33 cellular contexts compared by ENCODE assay signal in the genomic region with DNA sequence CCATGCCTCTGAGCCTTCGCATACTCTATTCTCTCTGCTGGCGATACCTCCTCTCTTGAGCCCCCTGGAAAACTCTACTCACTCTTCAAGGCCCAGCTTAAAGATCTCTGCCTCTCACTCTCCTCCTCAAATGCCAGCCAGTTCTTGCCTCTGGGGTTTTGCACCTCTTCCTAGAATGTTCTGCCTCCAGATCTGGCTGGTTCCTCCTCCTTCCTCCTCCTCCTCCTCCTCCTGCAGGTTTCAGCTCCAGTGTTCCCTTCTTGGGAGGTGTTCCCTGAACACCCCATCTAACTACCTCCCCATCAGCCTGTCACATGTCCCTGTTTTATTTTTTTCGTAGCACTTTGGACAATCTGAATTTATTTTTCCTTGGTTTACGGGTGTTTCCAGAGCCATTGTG.
"Had no signal": no experiment of that assay in that cellular context is flagged by ENCODE, and none has a peak within 500 bp of the region (broad histone marks: within the 10 kb centered on the region; RNA-seq: fewer than 3 reads in every experiment).

No MANE protein-coding gene starts in this region.

- H3K9me3 Mint-ChIP-seq: activated CD4-positive, alpha-beta T cell treated with anti-CD3 and anti-CD28 coated beads, Interleukin-2, amount 10 ng/mL, durations not matched to agents 24 days and 14 days; activated T-helper 1 cell treated with anti-CD3 and anti-CD28 coated beads, Interleukin-12 subunit alpha, Interleukin-12 subunit beta, Interleukin-2, Interleukin-4 antibody, amounts not matched to agents 30 ng/mL and 10 ng/mL and 1 ng/mL, durations not matched to agents 14 hours and 24 hours and 36 hours; activated T-helper 17 cell treated with anti-CD3 and anti-CD28 coated beads, Interleukin-2, amount 50 U/mL, for 72 hours; T-helper 1 cell treated with Interleukin-12 subunit alpha and Interleukin-12 subunit beta and Interleukin-4 antibody, amounts not matched to agents 30 μg/mL and 1 μg/mL, for 36 hours; T-helper 2 cell treated with Interferon-gamma antibody and Interleukin-4, amounts not matched to agents 5 μg/mL and 100 μg/mL, for 36 hours had no signal

- H3K4me3 Mint-ChIP-seq: activated B cell treated with CpG ODN at 0.5 μM for 24 hours; activated CD4-positive, alpha-beta memory T cell treated with anti-CD3 and anti-CD28 coated beads for 36 hours; activated CD4-positive, alpha-beta T cell treated with anti-CD3 and anti-CD28 coated beads, Interleukin-2, amount 10 ng/mL, durations not matched to agents 24 days and 14 days; activated CD8-positive, alpha-beta T cell treated with anti-CD3 and anti-CD28 coated beads for 36 hours; activated naive CD8-positive, alpha-beta T cell treated with anti-CD3 and anti-CD28 coated beads for 36 hours; activated T-cell treated with anti-CD3 and anti-CD28 coated beads, Interleukin-2, amount 50 U/mL, for 4 hours; activated T-cell treated with anti-CD3 and anti-CD28 coated beads, Interleukin-2, amount 50 U/mL, for 72 hours; activated T-helper 1 cell treated with anti-CD3 and anti-CD28 coated beads, Interleukin-12 subunit alpha, Interleukin-12 subunit beta, Interleukin-2, Interleukin-4 antibody, amounts not matched to agents 30 ng/mL and 10 ng/mL and 1 ng/mL, durations not matched to agents 14 hours and 24 hours and 36 hours; activated T-helper 17 cell treated with anti-CD3 and anti-CD28 coated beads, Interleukin-2, amount 50 U/mL, for 72 hours; T-helper 1 cell treated with Interleukin-12 subunit alpha and Interleukin-12 subunit beta and Interleukin-4 antibody, amounts not matched to agents 30 μg/mL and 1 μg/mL, for 36 hours; T-helper 2 cell treated with Interferon-gamma antibody and Interleukin-4, amounts not matched to agents 5 μg/mL and 100 μg/mL, for 36 hours had no signal

- H3K36me3 ChIP-seq: adrenal gland, brain microvascular endothelial cell, breast epithelium had no signal

- H3K27ac ChIP-seq: adrenal gland, body of pancreas, brain microvascular endothelial cell, breast epithelium, VCaP had no signal

- H3K4me3 ChIP-seq: adrenal gland, body of pancreas, breast epithelium had no signal

- H3K9me3 ChIP-seq: adrenal gland had no signal

- H3K27ac Mint-ChIP-seq: activated B cell treated with CpG ODN at 0.5 μM for 24 hours; activated CD4-positive, alpha-beta memory T cell treated with anti-CD3 and anti-CD28 coated beads for 36 hours; activated CD4-positive, alpha-beta T cell treated with anti-CD3 and anti-CD28 coated beads, Interleukin-2, amount 10 ng/mL, durations not matched to agents 24 days and 14 days; activated CD8-positive, alpha-beta T cell treated with anti-CD3 and anti-CD28 coated beads for 36 hours; activated naive CD4-positive, alpha-beta T cell treated with anti-CD3 and anti-CD28 coated beads, Interleukin-2, amount 50 U/mL, for 72 hours; activated naive CD8-positive, alpha-beta T cell treated with anti-CD3 and anti-CD28 coated beads for 36 hours; activated T-cell treated with anti-CD3 and anti-CD28 coated beads, Interleukin-2, amount 50 U/mL, for 72 hours; activated T-helper 1 cell treated with anti-CD3 and anti-CD28 coated beads, Interleukin-12 subunit alpha, Interleukin-12 subunit beta, Interleukin-2, Interleukin-4 antibody, amounts not matched to agents 30 ng/mL and 10 ng/mL and 1 ng/mL, durations not matched to agents 14 hours and 24 hours and 36 hours; activated T-helper 17 cell treated with anti-CD3 and anti-CD28 coated beads, Interleukin-2, amount 50 U/mL, for 72 hours; T-helper 1 cell treated with Interleukin-12 subunit alpha and Interleukin-12 subunit beta and Interleukin-4 antibody, amounts not matched to agents 30 μg/mL and 1 μg/mL, for 36 hours; T-helper 2 cell treated with Interferon-gamma antibody and Interleukin-4, amounts not matched to agents 5 μg/mL and 100 μg/mL, for 36 hours had no signal

- H3K27me3 Mint-ChIP-seq: activated CD8-positive, alpha-beta T cell treated with anti-CD3 and anti-CD28 coated beads for 36 hours; activated naive CD8-positive, alpha-beta T cell treated with anti-CD3 and anti-CD28 coated beads for 36 hours had no signal

- H3K4me1 Mint-ChIP-seq: activated B cell treated with CpG ODN at 0.5 μM for 24 hours had no signal

- H3K4me1 ChIP-seq: breast epithelium had no signal

- DNase-seq: activated B cell treated with CpG ODN at 0.5 μM for 24 hours; activated CD4-positive, alpha-beta memory T cell treated with anti-CD3 and anti-CD28 coated beads for 36 hours; activated CD4-positive, alpha-beta T cell treated with anti-CD3 and anti-CD28 coated beads for 4 hours; activated CD4-positive, alpha-beta T cell treated with anti-CD3 and anti-CD28 coated beads, Interleukin-2, amount 10 ng/mL, durations not matched to agents 24 days and 14 days; activated CD4-positive, alpha-beta T cell treated with anti-CD3 and anti-CD28 coated beads, Interleukin-2, amount 50 U/mL, for 1 hour; activated CD4-positive, alpha-beta T cell treated with anti-CD3 and anti-CD28 coated beads, Interleukin-2, amount 50 U/mL, for 4 hours; activated CD4-positive, CD25-positive, alpha-beta regulatory T cell treated with anti-CD3 and anti-CD28 coated beads, Interleukin-2, amount 50 U/mL, for 72 hours; activated CD8-positive, alpha-beta memory T cell treated with anti-CD3 and anti-CD28 coated beads, Interleukin-2, amount 50 U/mL, for 4 hours; activated CD8-positive, alpha-beta T cell treated with anti-CD3 and anti-CD28 coated beads for 36 hours; activated effector memory CD4-positive, alpha-beta T cell treated with anti-CD3 and anti-CD28 coated beads, Interleukin-2, amount 50 U/mL, for 16 hours; activated gamma-delta T cell treated with Interleukin-2 at 50 U/mL for 16 hours; activated naive CD4-positive, alpha-beta T cell; activated naive CD8-positive, alpha-beta T cell treated with anti-CD3 and anti-CD28 coated beads for 36 hours; activated T-cell treated with anti-CD3 and anti-CD28 coated beads for 4 hours; activated T-cell treated with anti-CD3 and anti-CD28 coated beads, Interleukin-2, amount 50 U/mL, for 1 hour; activated T-cell treated with anti-CD3 and anti-CD28 coated beads, Interleukin-2, amount 50 U/mL, for 4 hours; activated T-cell treated with anti-CD3 and anti-CD28 coated beads, Interleukin-2, amount 50 U/mL, for 72 hours; adrenal gland; amniotic stem cell; aorta; body of pancreas; brain microvascular endothelial cell; central memory CD4-positive, alpha-beta T cell; T-helper 1 cell; T-helper 2 cell; T-helper 9 cell had no signal

- H3K36me3 Mint-ChIP-seq: activated CD4-positive, alpha-beta memory T cell treated with anti-CD3 and anti-CD28 coated beads for 36 hours; activated naive CD4-positive, alpha-beta T cell treated with anti-CD3 and anti-CD28 coated beads, Interleukin-2, amount 50 U/mL, for 72 hours; activated naive CD8-positive, alpha-beta T cell treated with anti-CD3 and anti-CD28 coated beads for 36 hours had no signal
